ENCODE assay signal across 19 cellular contexts in the genomic region with DNA sequence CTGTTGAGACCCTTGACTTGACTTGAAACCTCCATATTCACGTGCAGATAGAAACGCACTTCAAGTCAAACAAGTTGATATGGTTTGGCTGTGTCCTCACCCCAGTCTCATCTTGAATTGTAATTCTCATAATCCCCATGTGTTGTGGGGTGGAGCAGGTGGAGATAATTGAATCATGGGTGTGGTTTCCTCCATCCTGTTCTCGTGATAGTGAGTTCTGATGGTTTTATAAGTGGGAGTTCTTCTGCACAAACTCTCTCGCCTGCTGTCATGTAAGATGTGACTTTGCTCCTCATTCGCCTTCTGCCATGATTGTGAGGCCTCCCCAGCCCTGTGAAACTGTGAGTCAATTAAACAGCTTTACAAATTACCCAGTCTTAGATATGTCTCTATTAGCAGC. TPM values are rescaled to one million over a fixed set of nuclear protein-coding genes. Genes with fewer than 3 reads are reported as not detected.
DNase-seq lines count a peak whose midpoint lies in the region; ATAC-seq lines count a peak whose summit lies in the region.
"Had no signal": no experiment of that assay in that cellular context is flagged by ENCODE, and none has a peak within 500 bp of the region (broad histone marks: within the 10 kb centered on the region; RNA-seq: fewer than 3 reads in every experiment).

No MANE protein-coding gene starts in this region.

- ATAC-seq in left colon (peak; percentile 65), HG02970 (IDR thresholded peaks at IDR 0.05; ENCODE audit: low FRiP score, unreplicated experiment) (no peak), HG03521 (IDR thresholded peaks at IDR 0.05; ENCODE audit: unreplicated experiment) (no peak)
- ATAC-seq: HepG2, Right ventricle myocardium inferior had no signal

- H3K4me3 ChIP-seq in SJCRH30: no peak overlapping the region

- peaks cover 19% of the 10 kb centered on the region for H3K4me1 ChIP-seq in SJCRH30

- DNase-seq in NCI-H748 (lab: John Stamatoyannopoulos, UW; ENCODE audit: unreplicated experiment) (peak; percentile 26), NCI-H748 treated with DMSO at 0.1 percent for 48 hours (lab: John Stamatoyannopoulos, UW) (no peak), SJCRH30 (peak; percentile 13 to 53), left colon (no peak), amniotic stem cell (lab: John Stamatoyannopoulos, UW) (no peak)
- DNase-seq: 8988T, C1 segment of cervical spinal cord, KBM-7, NCI-H1092, NCI-H2029, NCI-H2227 treated with DMSO at 0.1 percent for 48 hours, NCI-H510A, NCI-H774, OCI-M1 had no signal

- H3K27me3 ChIP-seq in SJCRH30: no peaks in the 10 kb centered on the region

- intact Hi-C loops in left colon (cut with DNase I, micrococcal nuclease): loop anchor here in 1 of 2 donors (10.0 kb wide), 1 partner anchor 212 kb away; no protein-coding TSS in a partner anchor

- H3K36me3 ChIP-seq in SJCRH30: no peaks in the 10 kb centered on the region

- no peaks in the 10 kb centered on the region for H3K9me3 ChIP-seq in SJCRH30 (replicated peaks)

- no peak overlapping the region for H3K27ac ChIP-seq in SJCRH30
- H3K27ac ChIP-seq: HL-60 had no signal

RNA-seq across cellular contexts. Expression of gene SLC3A1, which starts 21.4 kb away (rescaled TPM):
- not detected in 2 replicates for total RNA-seq in SJCRH30 (2014; rRNA removed; shearing (Covaris generic))
- total RNA-seq in left colon: 10 to 100 TPM; 45.8 to 84.7 TPM
- total RNA-seq: HepG2, Right ventricle myocardium inferior had no signal

Comparison
In these comparisons a context has a peak if more than half of its experiments do, and no peak if none do; other contexts are left out.
1. DNase-seq: peak in NCI-H748 (single experiment) and SJCRH30 (2 of 2); none in NCI-H748 treated with DMSO at 0.1 percent for 48 hours (single experiment), left colon (0 of 2) and amniotic stem cell (single experiment).
2. RNA of gene SLC3A1, which starts 21.4 kb away (total RNA-seq): 45.8 to 84.7 TPM in left colon; not detected in SJCRH30; every median in the first group is over 10 times any median in the second.